In genomic region chr15:37880009-37880834, GRCh38 we compare ENCODE assay signal across 7 cellular contexts. TPM values are rescaled to one million over a fixed set of nuclear protein-coding genes. Genes with fewer than 3 reads are reported as not detected.
DNase-seq lines count a peak whose midpoint lies in the region; ATAC-seq and TF ChIP-seq lines count a peak whose summit lies in the region.

No MANE protein-coding gene starts in this region.

- CTCF ChIA-PET in GM10248 (lab: Yijun Ruan, JAX): interaction anchor here (0.8 to 4.4 kb wide), 7 partner anchors 10 to 1003 kb away, joined by 3 to 40 read pairs (median 4); no protein-coding TSS in a partner anchor

- ATAC-seq in HG03095 (IDR thresholded peaks at IDR 0.05; ENCODE audit: unreplicated experiment): no peak

- H3K4me3 ChIP-seq in Jurkat, Clone E6-1 (ENCODE audit: low read length): no peak overlapping the region
- no peak overlapping the region for H3K4me3 ChIP-seq in fibroblast of villous mesenchyme (ENCODE audit: low read depth, low read length)
- H3K4me3 ChIP-seq in retinal pigment epithelial cell (ENCODE audit: low read length): no peak overlapping the region

- peak; percentile 49 for TF ChIP-seq CTCF in GM10248 (IDR thresholded peaks at IDR 0.05; ENCODE audit: control extremely low read depth, extremely low read depth, low read depth, missing control alignments)
- TF ChIP-seq CTCF in fibroblast of villous mesenchyme (IDR thresholded peaks at IDR 0.05; ENCODE audit: insufficient read depth, low read depth, low read length): peak; percentile 80
- peak; percentile 87 for TF ChIP-seq CTCF in retinal pigment epithelial cell (conservative IDR thresholded peaks at IDR 0.05; ENCODE audit: low read depth, low read length)

- POLR2A ChIA-PET in GM10248 (lab: Yijun Ruan, JAX): no interaction called here

- DNase-seq in GM10248 (ENCODE audit: extremely low spot score) (no peak), SHP77 (lab: John Stamatoyannopoulos, UW) (peak; percentile 41 to 45), fibroblast of villous mesenchyme (ENCODE audit: low read depth) (peak; percentile 74), retinal pigment epithelial cell (ENCODE audit: low read depth) (peak; percentile 44)
- DNase-seq in Jurkat, Clone E6-1 (ENCODE audit: low read depth, low spot score): peak; percentile 28
- no peak for DNase-seq in activated effector memory CD4-positive, alpha-beta T cell treated with anti-CD3 and anti-CD28 coated beads, Interleukin-2, amount 50 U/mL, for 16 hours

RNA-seq across cellular contexts. Expression of gene TMCO5A, which starts 54.2 kb away (rescaled TPM):
- not detected for polyA plus RNA-seq in Jurkat, Clone E6-1 (2012; ENCODE audit: insufficient read depth, insufficient read length)
- not detected in 2 replicates for total RNA-seq in fibroblast of villous mesenchyme

Comparison
In these comparisons a context has a peak if more than half of its experiments do, and no peak if none do; other contexts are left out.
1. DNase-seq: peak in Jurkat, Clone E6-1 (single experiment), SHP77 (2 of 2), fibroblast of villous mesenchyme (single experiment) and retinal pigment epithelial cell (single experiment); none in GM10248 (single experiment) and activated effector memory CD4-positive, alpha-beta T cell treated with anti-CD3 and anti-CD28 coated beads, Interleukin-2, amount 50 U/mL, for 16 hours (single experiment).
2. Peak in every context shown above with its lines, with median percentiles within 50 percentile points of each other: CTCF ChIP-seq.